ENCODE assay signal across 8 cellular contexts in genomic region chr6:44219053-44219814, GRCh38. TPM values are rescaled to one million over a fixed set of nuclear protein-coding genes. Genes with fewer than 3 reads are reported as not detected.
A peak's percentile ranks its signal among the peaks of the same experiment; 100 is the strongest.
DNase-seq lines count a peak whose midpoint lies in the region; ATAC-seq and TF ChIP-seq lines count a peak whose summit lies in the region.

No MANE protein-coding gene starts in this region.

- DNase-seq in DMS79 treated with DMSO at 0.1 percent for 48 hours (lab: John Stamatoyannopoulos, UW) = peak; percentile 65
- DNase-seq in RPMI7951 (ENCODE audit: low read depth) = peak; percentile 69
- DNase-seq in dermis microvascular lymphatic vessel endothelial cell (ENCODE audit: low read depth in 2 of 2) = peak; percentile 65 to 92
- DNase-seq in left lung = peak; percentile 90 to 96
- peak; percentile 48 for DNase-seq in stimulated activated naive CD8-positive, alpha-beta T cell treated with anti-CD3 and anti-CD28 coated beads, Interleukin-15, Interleukin-2, amounts not matched to agents 100 U/mL and 50 U/mL, for 24 hours

- peaks cover 36 to 65% of the 10 kb centered on the region in 2 donors for H3K4me1 ChIP-seq in left lung

- H3K9me3 ChIP-seq in left lung = no peaks in the 10 kb centered on the region

- no peaks in the 10 kb centered on the region for H3K27me3 ChIP-seq in left lung

- no peaks in the 10 kb centered on the region for H3K36me3 ChIP-seq in left lung

- H3K27ac ChIP-seq in left lung = peak overlapping the region; percentile 74 to 76

- TF ChIP-seq CTCF in left lung (IDR thresholded peaks at IDR 0.05) = no peak

- intact Hi-C loops in left lung (cut with DNase I) = no loop called here

- ATAC-seq in GM19351 (IDR thresholded peaks at IDR 0.05; ENCODE audit: unreplicated experiment) = peak; percentile 50
- ATAC-seq in HG03469 (IDR thresholded peaks at IDR 0.05; ENCODE audit: unreplicated experiment) = peak; percentile 30
- ATAC-seq in left lung = peak; percentile 84
- ATAC-seq in stimulated activated naive CD8-positive, alpha-beta T cell treated with anti-CD3 and anti-CD28 coated beads, Interleukin-15, Interleukin-2, amounts not matched to agents 100 U/mL and 50 U/mL, for 24 hours = no peak
- ATAC-seq in activated CD4-positive, CD25-positive, alpha-beta regulatory T cell treated with anti-CD3 and anti-CD28 coated beads, Interleukin-2, amount 50 U/mL, for 24 hours = no peak

- H3K4me3 ChIP-seq in left lung = peak overlapping the region; percentile 40 to 50

RNA-seq across cellular contexts. Expression of gene MYMX, which starts 2.5 kb away (rescaled TPM):
- total RNA-seq in RPMI7951 (2014; rRNA removed; shearing (Covaris generic)) = not detected in 2 replicates
- 0.13 TPM in 1 of 2 replicates, not detected in the other for total RNA-seq in dermis microvascular lymphatic vessel endothelial cell
- total RNA-seq in left lung = under 1 TPM in 1 of 2 donors, not detected in 1; 0.34 TPM

RNA-seq across cellular contexts. Expression of gene SLC29A1, which starts 4.2 kb away (rescaled TPM):
- 22.1 and 22.2 TPM in 2 replicates for total RNA-seq in RPMI7951 (2014; rRNA removed; shearing (Covaris generic))
- total RNA-seq in dermis microvascular lymphatic vessel endothelial cell (27.3 and 37.0 TPM in 2 replicates), left lung (10 to 100 TPM; 46.8 to 48.2 TPM)

RNA-seq across cellular contexts. Expression of gene HSP90AB1, which starts 27.7 kb away (rescaled TPM):
- total RNA-seq in RPMI7951 (2014; rRNA removed; shearing (Covaris generic)) = 984 and 1,201 TPM in 2 replicates
- total RNA-seq in dermis microvascular lymphatic vessel endothelial cell = 448 and 497 TPM in 2 replicates
- total RNA-seq in left lung = 100 to 1,000 TPM; 726 to 810 TPM

RNA-seq across cellular contexts. Expression of gene SLC35B2, which starts 38.1 kb away (rescaled TPM):
- 86.2 and 101 TPM in 2 replicates for total RNA-seq in RPMI7951 (2014; rRNA removed; shearing (Covaris generic))
- total RNA-seq in dermis microvascular lymphatic vessel endothelial cell (38.0 and 54.6 TPM in 2 replicates), left lung (10 to 100 TPM; 43.7 to 50.0 TPM)

RNA-seq across cellular contexts. Expression of gene NFKBIE, which starts 46.1 kb away (rescaled TPM):
- 14.7 and 23.0 TPM in 2 replicates for total RNA-seq in RPMI7951 (2014; rRNA removed; shearing (Covaris generic))
- total RNA-seq in dermis microvascular lymphatic vessel endothelial cell (9.6 and 15.0 TPM in 2 replicates), left lung (10 to 100 TPM; 12.1 to 19.3 TPM)

Comparison
In these comparisons a context has a peak if more than half of its experiments do, and no peak if none do; other contexts are left out.
1. ATAC-seq: peak in GM19351 (single experiment), HG03469 (single experiment) and left lung (single experiment); none in stimulated activated naive CD8-positive, alpha-beta T cell treated with anti-CD3 and anti-CD28 coated beads, Interleukin-15, Interleukin-2, amounts not matched to agents 100 U/mL and 50 U/mL, for 24 hours (single experiment) and activated CD4-positive, CD25-positive, alpha-beta regulatory T cell treated with anti-CD3 and anti-CD28 coated beads, Interleukin-2, amount 50 U/mL, for 24 hours (0 of 2).
2. Peak in every context shown above with its lines, with median percentiles within 50 percentile points of each other: DNase-seq.